Comparison of ENCODE assay signal across 21 cellular contexts in the genomic region with DNA sequence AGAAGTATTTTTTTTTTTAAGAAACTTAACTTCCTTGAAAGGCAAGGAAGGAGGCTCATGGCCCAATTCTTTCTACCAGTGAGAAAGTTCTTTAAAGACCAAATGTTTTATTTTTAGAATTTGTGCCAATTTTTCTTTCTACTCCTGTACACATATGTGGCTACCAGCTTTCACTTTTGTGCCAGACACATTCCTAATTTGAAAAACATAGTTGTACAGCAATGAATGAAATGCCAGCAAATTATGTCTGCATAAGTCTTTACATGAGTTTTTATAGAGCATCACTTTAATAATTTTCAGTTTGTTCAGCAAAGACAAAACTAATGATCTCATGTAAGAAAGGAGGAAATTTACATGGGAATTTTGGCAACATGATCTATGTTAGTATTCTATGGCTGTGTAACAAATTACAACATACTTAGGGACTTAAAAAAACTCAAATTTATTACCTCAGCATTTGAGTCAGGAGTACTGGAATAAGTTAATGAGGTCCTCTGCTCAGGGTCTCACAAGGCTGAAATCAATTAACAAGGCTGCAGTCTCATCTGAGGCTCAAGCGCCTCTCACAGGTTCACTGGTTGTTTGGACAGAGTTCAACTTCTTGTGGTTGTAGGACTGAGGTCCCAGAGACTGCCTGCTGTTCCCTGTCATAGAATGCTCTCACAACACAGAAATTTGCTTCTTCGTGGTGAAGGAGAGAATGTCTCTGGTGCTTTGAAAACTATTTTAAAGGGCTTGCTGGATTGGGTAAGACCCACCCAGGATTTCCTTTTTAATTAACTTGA.
"Had no signal": no experiment of that assay in that cellular context is flagged by ENCODE, and none has a peak within 500 bp of the region (broad histone marks: within the 10 kb centered on the region; RNA-seq: fewer than 3 reads in every experiment).

No MANE protein-coding gene starts in this region.

- H3K4me3 Mint-ChIP-seq: activated CD4-positive, alpha-beta memory T cell treated with anti-CD3 and anti-CD28 coated beads, Interleukin-2, amount 10 ng/mL, durations not matched to agents 7 days and 5 days; activated CD8-positive, alpha-beta memory T cell treated with anti-CD3 and anti-CD28 coated beads, Interleukin-2, amount 10 ng/mL, durations not matched to agents 7 days and 5 days; activated naive CD8-positive, alpha-beta T cell; central memory CD8-positive, alpha-beta T cell; memory B cell; naive thymus-derived CD4-positive, alpha-beta T cell; stimulated activated naive CD8-positive, alpha-beta T cell treated with anti-CD3 and anti-CD28 coated beads, Interleukin-15, Interleukin-2, amounts not matched to agents 100 ng/mL and 50 ng/mL, for 24 hours had no signal

- H3K9me3 ChIP-seq: esophagus squamous epithelium, prostate gland, uterus had no signal

- H3K27ac ChIP-seq: esophagus squamous epithelium, gastroesophageal sphincter, heart right ventricle, prostate gland, tibial nerve, uterus had no signal

- H3K27ac Mint-ChIP-seq: activated CD4-positive, alpha-beta memory T cell treated with anti-CD3 and anti-CD28 coated beads, Interleukin-2, amount 10 ng/mL, durations not matched to agents 7 days and 5 days; activated CD8-positive, alpha-beta memory T cell treated with anti-CD3 and anti-CD28 coated beads, Interleukin-2, amount 10 ng/mL, durations not matched to agents 7 days and 5 days; activated naive CD8-positive, alpha-beta T cell; memory B cell; naive thymus-derived CD4-positive, alpha-beta T cell; stimulated activated naive CD8-positive, alpha-beta T cell treated with anti-CD3 and anti-CD28 coated beads, Interleukin-15, Interleukin-2, amounts not matched to agents 100 ng/mL and 50 ng/mL, for 24 hours had no signal

- H3K4me1 Mint-ChIP-seq: activated CD4-positive, alpha-beta memory T cell treated with anti-CD3 and anti-CD28 coated beads, Interleukin-2, amount 10 ng/mL, durations not matched to agents 7 days and 5 days; activated CD8-positive, alpha-beta memory T cell treated with anti-CD3 and anti-CD28 coated beads, Interleukin-2, amount 10 ng/mL, durations not matched to agents 7 days and 5 days; central memory CD8-positive, alpha-beta T cell; memory B cell; naive thymus-derived CD4-positive, alpha-beta T cell had no signal

- H3K4me1 ChIP-seq: esophagus squamous epithelium, gastroesophageal sphincter, heart right ventricle, prostate gland, tibial nerve, uterus had no signal

- ATAC-seq: activated CD8-positive, alpha-beta memory T cell treated with anti-CD3 and anti-CD28 coated beads, Interleukin-2, amount 10 ng/mL, durations not matched to agents 7 days and 5 days; gastroesophageal sphincter; heart right ventricle; naive thymus-derived CD4-positive, alpha-beta T cell; right cardiac atrium had no signal

- H3K27me3 ChIP-seq: esophagus squamous epithelium, gastroesophageal sphincter, heart right ventricle, tibial nerve, uterus had no signal

- H3K9me3 Mint-ChIP-seq: activated CD4-positive, alpha-beta memory T cell treated with anti-CD3 and anti-CD28 coated beads, Interleukin-2, amount 10 ng/mL, durations not matched to agents 7 days and 5 days had no signal

- H3K36me3 ChIP-seq: esophagus squamous epithelium, gastroesophageal sphincter, heart right ventricle, prostate gland, tibial nerve, uterus had no signal

- H3K27me3 Mint-ChIP-seq: activated CD4-positive, alpha-beta memory T cell treated with anti-CD3 and anti-CD28 coated beads, Interleukin-2, amount 10 ng/mL, durations not matched to agents 7 days and 5 days; activated CD8-positive, alpha-beta memory T cell treated with anti-CD3 and anti-CD28 coated beads, Interleukin-2, amount 10 ng/mL, durations not matched to agents 7 days and 5 days; activated naive CD8-positive, alpha-beta T cell; central memory CD8-positive, alpha-beta T cell; memory B cell; naive thymus-derived CD4-positive, alpha-beta T cell; stimulated activated naive CD8-positive, alpha-beta T cell treated with anti-CD3 and anti-CD28 coated beads, Interleukin-15, Interleukin-2, amounts not matched to agents 100 ng/mL and 50 ng/mL, for 24 hours had no signal

- H3K36me3 Mint-ChIP-seq: activated CD8-positive, alpha-beta memory T cell treated with anti-CD3 and anti-CD28 coated beads, Interleukin-2, amount 10 ng/mL, durations not matched to agents 7 days and 5 days; activated naive CD8-positive, alpha-beta T cell; memory B cell; naive thymus-derived CD4-positive, alpha-beta T cell had no signal

- DNase-seq: activated CD4-positive, alpha-beta memory T cell treated with anti-CD3 and anti-CD28 coated beads, Interleukin-2, amount 10 ng/mL, durations not matched to agents 7 days and 5 days; activated CD4-positive, alpha-beta T cell treated with anti-CD3 and anti-CD28 coated beads for 48 hours; activated CD4-positive, CD25-positive, alpha-beta regulatory T cell; activated CD8-positive, alpha-beta memory T cell treated with anti-CD3 and anti-CD28 coated beads, Interleukin-2, amount 10 ng/mL, durations not matched to agents 7 days and 5 days; amygdala; cortex of kidney; effector CD8-positive, alpha-beta T cell; esophagus squamous epithelium; heart right ventricle; naive thymus-derived CD4-positive, alpha-beta T cell; right cardiac atrium; T-helper 1 cell; T-helper 9 cell; uterus had no signal

- H3K4me3 ChIP-seq: esophagus squamous epithelium, gastroesophageal sphincter, heart right ventricle, prostate gland, tibial nerve, uterus had no signal
